In genomic region chr5:173328896-173329369, GRCh38 we compare ENCODE assay signal across 8 cellular contexts. TPM values are rescaled to one million over a fixed set of nuclear protein-coding genes. Genes with fewer than 3 reads are reported as not detected.
DNase-seq lines count a peak whose midpoint lies in the region; ATAC-seq and TF ChIP-seq lines count a peak whose summit lies in the region.

No MANE protein-coding gene starts in this region.

- TF ChIP-seq CTCF in brain microvascular endothelial cell (IDR thresholded peaks at IDR 0.05; ENCODE audit: low read depth, low read length, missing control alignments) (no peak), lower lobe of right lung (IDR thresholded peaks at IDR 0.05) (no peak)

- H3K4me3 ChIP-seq in brain microvascular endothelial cell (ENCODE audit: low read depth, low read length): peak overlapping the region; percentile 83
- peak overlapping the region; percentile 51 for H3K4me3 ChIP-seq in lower lobe of right lung

- DNase-seq in NCI-H2171 treated with DMSO at 0.1 percent for 48 hours (lab: John Stamatoyannopoulos, UW) (peak; percentile 30), NCI-H2171 (lab: John Stamatoyannopoulos, UW) (no peak), NCI-H460 (ENCODE audit: extremely low read depth, low read depth) (peak; percentile 65), brain microvascular endothelial cell (peak; percentile 64), lower lobe of right lung (no peak)
- DNase-seq in central memory CD4-positive, alpha-beta T cell: no peak

- H3K27me3 ChIP-seq in brain microvascular endothelial cell (replicated peaks) (no peaks in the 10 kb centered on the region), lower lobe of right lung (ENCODE audit: low read depth) (peaks cover 71% of the 10 kb centered on the region)

- in situ Hi-C loops in brain microvascular endothelial cell (cut with HindIII; ENCODE audit: low pct_ligation_motif_present, low sequenced_read_pairs): no loop called here

- ATAC-seq in lower lobe of right lung: no peak
- ATAC-seq in HG02798 (IDR thresholded peaks at IDR 0.05; ENCODE audit: poor library complexity, unreplicated experiment): no peak
- ATAC-seq in GM19035 (IDR thresholded peaks at IDR 0.05; ENCODE audit: unreplicated experiment): no peak

- H3K36me3 ChIP-seq in brain microvascular endothelial cell (replicated peaks): peaks cover 20% of the 10 kb centered on the region
- H3K36me3 ChIP-seq in lower lobe of right lung: no peaks in the 10 kb centered on the region

- intact Hi-C loops in lower lobe of right lung (cut with DNase I): no loop called here

- H3K4me1 ChIP-seq in lower lobe of right lung: peaks cover 49% of the 10 kb centered on the region

- no peaks in the 10 kb centered on the region for H3K9me3 ChIP-seq in lower lobe of right lung

- H3K27ac ChIP-seq in brain microvascular endothelial cell (peak overlapping the region; percentile 89), lower lobe of right lung (no peak overlapping the region)

RNA-seq across cellular contexts. Expression of gene STC2, which starts 0.7 kb away (rescaled TPM):
- 96.3 and 128 TPM in 2 replicates for total RNA-seq in NCI-H460 (2014; rRNA removed; shearing (Covaris generic))
- 82.1 and 123 TPM in 2 replicates for polyA plus RNA-seq in NCI-H460 (2014; cell fraction: nucleus; rRNA removed)
- 10.8 TPM for total RNA-seq in lower lobe of right lung

Comparison
In these comparisons a context has a peak if more than half of its experiments do, and no peak if none do; other contexts are left out.
1. DNase-seq: peak in NCI-H2171 treated with DMSO at 0.1 percent for 48 hours (single experiment), NCI-H460 (single experiment) and brain microvascular endothelial cell (single experiment); none in NCI-H2171 (single experiment), lower lobe of right lung (single experiment) and central memory CD4-positive, alpha-beta T cell (single experiment).